ENCODE assay signal across 11 cellular contexts in genomic region chr17:19110189-19111094, GRCh38. TPM values are rescaled to one million over a fixed set of nuclear protein-coding genes. Genes with fewer than 3 reads are reported as not detected.
DNase-seq lines count a peak whose midpoint lies in the region; ATAC-seq, FAIRE-seq and TF ChIP-seq lines count a peak whose summit lies in the region.
"Not testable (repeated sequence)": the region's sequence is repeated elsewhere in the genome, so short reads cannot be mapped to it uniquely, and the experiment has no call there.
"Had no signal": no experiment of that assay in that cellular context is flagged by ENCODE, and none has a peak within 500 bp of the region (broad histone marks: within the 10 kb centered on the region; RNA-seq: fewer than 3 reads in every experiment).

No MANE protein-coding gene starts in this region.

- not testable (repeated sequence) for DNase-seq in A549 (ENCODE audit: low read depth in 1 of 2, low spot score in 1 of 2); PC-9; breast epithelium (ENCODE audit: low spot score in 2 of 2); left colon

- not testable (repeated sequence) for TF ChIP-seq RAD21 in A549 (conservative IDR thresholded peaks at IDR 0.05 in 1 of 2, IDR thresholded peaks at IDR 0.05 in 1 of 2)

- H3K79me2 ChIP-seq in PC-9 (ENCODE audit: low read depth): not testable (repeated sequence)

- peak; percentile 70 to 78 for ATAC-seq in A549
- ATAC-seq in GM18907 (IDR thresholded peaks at IDR 0.05; ENCODE audit: unreplicated experiment): peak; percentile 27
- ATAC-seq in GM21737 (IDR thresholded peaks at IDR 0.05; ENCODE audit: unreplicated experiment): peak; percentile 30
- ATAC-seq in HG03095 (IDR thresholded peaks at IDR 0.05; ENCODE audit: unreplicated experiment): peak; percentile 16
- peak; percentile 56 for ATAC-seq in left colon

- not testable (repeated sequence) for H3K9me3 ChIP-seq in A549; PC-9 (ENCODE audit: insufficient read depth, low read depth); breast epithelium

- intact Hi-C loops in PC-9 (cut with micrococcal nuclease; ENCODE audit: unreplicated experiment); breast epithelium (cut with DNase I; ENCODE audit: low total_unique reads); left colon (cut with DNase I, micrococcal nuclease): not testable (repeated sequence)

- BruUV-seq in PC-9 (replicated peaks; lab: Mats Ljungman, UMichigan): TSS peak; percentile 13

- H3K9me2 ChIP-seq in PC-9 (ENCODE audit: insufficient read depth): not testable (repeated sequence)

- not testable (repeated sequence) for H3K36me3 ChIP-seq in PC-9 (ENCODE audit: low read depth); breast epithelium

- not testable (repeated sequence) for TF ChIP-seq CTCF in A549 (IDR thresholded peaks at IDR 0.05); PC-9 (conservative IDR thresholded peaks at IDR 0.05); breast epithelium (IDR thresholded peaks at IDR 0.05)

- H2AFZ ChIP-seq in PC-9: not testable (repeated sequence)

- H3K4me2 ChIP-seq in A549 (peak overlapping the region; percentile 68; the same call in 2 of the 3 replicates), PC-9 (0 out of 2 replicates have a peak overlapping the region, but pooled peaks have one; percentile 38)

- peak overlapping the region; percentile 43 for H3K4me3 ChIP-seq in A549
- H3K4me3 ChIP-seq in PC-9: not testable (repeated sequence)
- peak overlapping the region in 2 of 3 donors; percentile 49 to 67 for H3K4me3 ChIP-seq in breast epithelium
- peak overlapping the region in 5 of 7 experiments; percentile 18 to 47 (median 34) for H3K4me3 ChIP-seq in skin epidermis

- FAIRE-seq in A549 (lab: Jason Lieb, UNC): peak; percentile 39

- no CpG with 5 or more reads among the region's 44 CpGs for WGBS in A549 (ENCODE audit: missing lambda C conversion rate)

- CTCF ChIA-PET in A549 (lab: Yijun Ruan, JAX); PC-9 (lab: Charles Lee): not testable (repeated sequence)

- H3K4me1 ChIP-seq in A549; PC-9 (replicated peaks; ENCODE audit: insufficient read depth); breast epithelium: not testable (repeated sequence)

- TF ChIP-seq POLR2A in A549 (IDR thresholded peaks at IDR 0.05; ENCODE audit: low read length); breast epithelium (IDR thresholded peaks at IDR 0.05): not testable (repeated sequence)

- H3F3A ChIP-seq in PC-9 (ENCODE audit: insufficient read depth, low read depth): not testable (repeated sequence)

- not testable (repeated sequence) for H4K20me1 ChIP-seq in PC-9 (ENCODE audit: insufficient read depth)

- peak overlapping the region; percentile 70 to 91 for H3K27ac ChIP-seq in A549
- H3K27ac ChIP-seq in PC-9: 0 out of 2 replicates have a peak overlapping the region, but pooled peaks have one; percentile 72
- peak overlapping the region; percentile 89 to 92 for H3K27ac ChIP-seq in breast epithelium
- H3K27ac ChIP-seq in skin epidermis: peak overlapping the region in 11 of 21 experiments; percentile 61 to 90 (median 78)

- POLR2A ChIA-PET in A549 (lab: Yijun Ruan, JAX); PC-9 (lab: Charles Lee; ENCODE audit: unreplicated experiment): not testable (repeated sequence)

- H3K27me3 ChIP-seq in PC-9 (ENCODE audit: insufficient read depth, low read depth); breast epithelium: not testable (repeated sequence)

- TF ChIP-seq EP300 in A549 (IDR thresholded peaks at IDR 0.05): not testable (repeated sequence)

RNA-seq across cellular contexts. Expression of gene GRAPL, which starts 16.9 kb away (rescaled TPM):
- 0.08 and 0.09 TPM in 2 replicates for polyA plus RNA-seq in A549 (2011; rRNA removed)
- 0.08 TPM in 1 of 2 replicates, not detected in the other for polyA plus RNA-seq in A549 (2012; cell fraction: cytosol; rRNA removed)
- 0.43 and 0.61 TPM in 2 replicates for polyA plus RNA-seq in A549 (2012; cell fraction: nucleus; rRNA removed)
- polyA plus RNA-seq in A549 (2017; fragmentation: RNase III; extraction: RNeasy Plus Mini Kit Qiagen cat#74134 plus additional on column Dnase treatment): 0.16 to 0.36 TPM (median 0.25 TPM) in 3 replicates
- polyA minus RNA-seq in A549 (2011; rRNA and poly(A)+ RNA removed): 0.74 and 1.2 TPM in 2 replicates
- 0.37 TPM in 1 of 2 replicates, not detected in the other for total RNA-seq in PC-9 (2021)
- total RNA-seq in breast epithelium: 1 to 10 TPM in 2 of 3 donors, under 1 TPM in 1; 0.73 to 2.0 (median 1.6) TPM
- total RNA-seq in left colon: 1 to 10 TPM; 1.4 to 1.8 TPM
- total RNA-seq: A172, chondrocyte had no signal
- polyA plus RNA-seq: fibroblast of lung had no signal

Comparison
In these comparisons a context has a peak if more than half of its experiments do, and no peak if none do; other contexts are left out.
1. ATAC-seq: peak in every context shown above with its lines; median percentile 74 in A549; 56 in left colon; 30 in GM21737; 27 in GM18907; 16 in HG03095.